8 cellular contexts compared by ENCODE assay signal in the genomic region with DNA sequence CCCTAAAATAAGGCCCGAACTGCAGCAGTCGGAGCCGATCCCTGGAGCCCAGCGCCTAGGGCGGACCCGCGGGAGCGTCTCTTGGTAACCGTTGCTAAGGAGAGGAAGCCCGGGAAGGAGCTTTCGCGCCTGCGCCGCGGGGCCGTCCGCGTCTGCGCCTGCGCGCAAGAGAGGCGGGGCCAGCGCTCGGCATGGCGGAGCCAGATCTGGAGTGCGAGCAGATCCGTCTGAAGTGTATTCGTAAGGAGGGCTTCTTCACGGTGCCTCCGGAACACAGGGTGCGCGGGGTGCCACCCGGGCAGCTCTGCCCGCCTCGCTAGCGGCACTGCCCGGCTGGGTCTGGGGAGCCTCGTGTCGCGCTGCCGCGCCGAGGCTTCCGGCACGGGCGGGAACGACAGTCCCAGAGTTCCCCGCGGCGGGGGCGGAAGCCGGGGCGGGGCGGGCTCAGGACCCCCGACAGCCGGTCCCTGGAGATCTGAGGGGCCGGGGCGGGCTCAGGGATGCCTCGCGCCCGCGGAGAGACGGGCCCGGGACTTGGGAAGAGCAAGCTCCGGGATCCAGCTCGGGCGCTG. TPM values are rescaled to one million over a fixed set of nuclear protein-coding genes. Genes with fewer than 3 reads are reported as not detected.
DNase-seq lines count a peak whose midpoint lies in the region; ATAC-seq and TF ChIP-seq lines count a peak whose summit lies in the region.

A gene with protein sequence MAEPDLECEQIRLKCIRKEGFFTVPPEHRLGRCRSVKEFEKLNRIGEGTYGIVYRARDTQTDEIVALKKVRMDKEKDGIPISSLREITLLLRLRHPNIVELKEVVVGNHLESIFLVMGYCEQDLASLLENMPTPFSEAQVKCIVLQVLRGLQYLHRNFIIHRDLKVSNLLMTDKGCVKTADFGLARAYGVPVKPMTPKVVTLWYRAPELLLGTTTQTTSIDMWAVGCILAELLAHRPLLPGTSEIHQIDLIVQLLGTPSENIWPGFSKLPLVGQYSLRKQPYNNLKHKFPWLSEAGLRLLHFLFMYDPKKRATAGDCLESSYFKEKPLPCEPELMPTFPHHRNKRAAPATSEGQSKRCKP (plus strand): TSS at position 170 of the 572 bp plus-strand sequence. CDS start 22 bp downstream, at position 192.

- H3K4me3 ChIP-seq in CD8-positive, alpha-beta T cell (ENCODE audit: low read depth, low read length): peak within 1 kb of the TSS; percentile 98
- H3K4me3 ChIP-seq in HL-60 (replicated peaks; ENCODE audit: insufficient read depth, low read length) (peak within 1 kb of the TSS; percentile 66), endocrine pancreas (ENCODE audit: control insufficient read depth, insufficient read depth, low read length) (no peak within 1 kb of the TSS)

- peak within 1 kb of the TSS; percentile 89 for H3K4me3 Mint-ChIP-seq in CD8-positive, alpha-beta T cell

- POLR2A ChIA-PET in CD8-positive, alpha-beta T cell (lab: Charles Lee): interaction anchor here (1.0 to 1.4 kb wide), 4 partner anchors 13 to 187 kb away, joined by 4 to 12 read pairs (median 4); a partner anchor contains a TSS

- peaks cover 14% of the 10 kb centered on the region for H3K4me1 Mint-ChIP-seq in CD8-positive, alpha-beta T cell (ENCODE audit: low read depth)

- H3K27me3 Mint-ChIP-seq in CD8-positive, alpha-beta T cell (ENCODE audit: low read depth): no peaks in the 10 kb centered on the region

- peak within 1 kb of the TSS; percentile 92 for H3K27ac Mint-ChIP-seq in CD8-positive, alpha-beta T cell

- peaks cover 15% of the 10 kb centered on the region for H3K4me1 ChIP-seq in CD8-positive, alpha-beta T cell (ENCODE audit: insufficient read depth, low read length)
- no peaks in the 10 kb centered on the region for H3K4me1 ChIP-seq in endocrine pancreas (ENCODE audit: control insufficient read depth, insufficient read depth, low read length)

- H3K9me3 Mint-ChIP-seq in CD8-positive, alpha-beta T cell: no peaks in the 10 kb centered on the region

- H3K9me3 ChIP-seq in CD8-positive, alpha-beta T cell (ENCODE audit: low read length): no peaks in the 10 kb centered on the region
- no peaks in the 10 kb centered on the region for H3K9me3 ChIP-seq in endocrine pancreas (ENCODE audit: control insufficient read depth, low read length)

- peak within 1 kb of the TSS; percentile 84 for H3K27ac ChIP-seq in CD8-positive, alpha-beta T cell (ENCODE audit: low read depth, low read length)
- peak within 1 kb of the TSS; percentile 80 for H3K27ac ChIP-seq in HL-60 (replicated peaks)

- peak; percentile 76 to 94 (median 88) for DNase-seq in CD8-positive, alpha-beta T cell
- DNase-seq in HL-60 (ENCODE audit: low read depth in 1 of 2, low spot score in 1 of 2) (peak; percentile 48 to 73), NOMO-1 treated with dmso at 0.1 percent for 144 hours (lab: John Stamatoyannopoulos, UW; ENCODE audit: unreplicated experiment) (peak; percentile 80), mesenteric fat pad (ENCODE audit: low spot score) (peak; percentile 98)
- DNase-seq in activated CD8-positive, alpha-beta memory T cell treated with anti-CD3 and anti-CD28 coated beads, Interleukin-2, amount 50 U/mL, for 1 hour (ENCODE audit: extremely low read depth): peak; percentile 43
- peak; percentile 95 for DNase-seq in stimulated activated CD8-positive, alpha-beta memory T cell treated with anti-CD3 and anti-CD28 coated beads, Interleukin-15, amount 100 ng/mL, for 24 hours (ENCODE audit: low read depth)

- no peaks in the 10 kb centered on the region for H3K27me3 ChIP-seq in CD8-positive, alpha-beta T cell (ENCODE audit: insufficient read depth, low read length)
- no peaks in the 10 kb centered on the region for H3K27me3 ChIP-seq in HL-60 (ENCODE audit: insufficient read depth, poor library complexity, severe bottlenecking)
- no peaks in the 10 kb centered on the region for H3K27me3 ChIP-seq in endocrine pancreas (ENCODE audit: control insufficient read depth, insufficient read depth, low read length)

- no peak for TF ChIP-seq CTCF in CD8-positive, alpha-beta T cell (IDR thresholded peaks at IDR 0.05)
- TF ChIP-seq CTCF in HL-60 (IDR thresholded peaks at IDR 0.05; ENCODE audit: insufficient read depth, low read length): no peak

- CTCF ChIA-PET in CD8-positive, alpha-beta T cell (lab: Charles Lee): interaction anchor here (3.7 kb wide), 1 partner anchor 14 kb away, joined by 20 read pairs; a partner anchor contains a TSS

- intact Hi-C loops in CD8-positive, alpha-beta T cell (cut with DNase I, micrococcal nuclease): loop anchor here (1.0 to 2.0 kb wide), 6 partner anchors 14 to 286 kb away; a partner anchor contains a TSS

- peaks cover 7% of the 10 kb centered on the region for H3K36me3 ChIP-seq in CD8-positive, alpha-beta T cell (ENCODE audit: insufficient read depth, low read length)
- H3K36me3 ChIP-seq in endocrine pancreas (ENCODE audit: control insufficient read depth, insufficient read depth, low read length): peaks cover 2% of the 10 kb centered on the region

- peaks cover 18% of the 10 kb centered on the region for H3K36me3 Mint-ChIP-seq in CD8-positive, alpha-beta T cell

- peak within 1 kb of the TSS; percentile 72 for H3K9ac ChIP-seq in endocrine pancreas (ENCODE audit: control insufficient read depth, insufficient read depth, low read length)

- peak; percentile 92 for ATAC-seq in CD8-positive, alpha-beta T cell
- ATAC-seq in GM19455 (IDR thresholded peaks at IDR 0.05; ENCODE audit: unreplicated experiment): peak; percentile 75

RNA-seq across cellular contexts. Expression of the gene that starts here (rescaled TPM):
- 10 to 100 TPM; 67.0 to 73.1 TPM for total RNA-seq in CD8-positive, alpha-beta T cell
- 41.0 TPM for total RNA-seq in mesenteric fat pad

Comparison
In these comparisons a context has a peak if more than half of its experiments do, and no peak if none do; other contexts are left out.
1. DNase-seq: peak in every context shown above with its lines; median percentile 98 in mesenteric fat pad; 95 in stimulated activated CD8-positive, alpha-beta memory T cell treated with anti-CD3 and anti-CD28 coated beads, Interleukin-15, amount 100 ng/mL, for 24 hours; 88 in CD8-positive, alpha-beta T cell; 80 in NOMO-1 treated with dmso at 0.1 percent for 144 hours; 60 in HL-60; 43 in activated CD8-positive, alpha-beta memory T cell treated with anti-CD3 and anti-CD28 coated beads, Interleukin-2, amount 50 U/mL, for 1 hour.